8 cellular contexts compared by ENCODE assay signal in genomic region chr1:170664283-170664827, GRCh38. TPM values are rescaled to one million over a fixed set of nuclear protein-coding genes. Genes with fewer than 3 reads are reported as not detected.
DNase-seq lines count a peak whose midpoint lies in the region; ATAC-seq and TF ChIP-seq lines count a peak whose summit lies in the region.

No MANE protein-coding gene starts in this region.

- peaks cover 100% of the 10 kb centered on the region for H3K27me3 ChIP-seq in transverse colon

- H3K4me1 Mint-ChIP-seq in activated T-cell treated with anti-CD3 and anti-CD28 coated beads, Interleukin-2, amount 50 U/mL, for 4 hours (ENCODE audit: low read depth), result peaks cover 21% of the 10 kb centered on the region

- peaks cover 88% of the 10 kb centered on the region for H3K27me3 Mint-ChIP-seq in activated T-cell treated with anti-CD3 and anti-CD28 coated beads, Interleukin-2, amount 50 U/mL, for 4 hours (ENCODE audit: low read depth)

- intact Hi-C loops in lower leg skin (cut with DNase I; ENCODE audit: low total_unique reads) (no loop called here), transverse colon (cut with DNase I; ENCODE audit: low total_unique reads) (no loop called here)

- WGBS in lower leg skin, 2 donors, result 0 to 2% methylated on average over 27 to 42 of the region's 42 CpGs
- WGBS in transverse colon (ENCODE audit: low coverage in 1 of 2), 2 donors, result 4 to 6% methylated on average over 5 to 30 of the region's 42 CpGs

- H3K9me3 ChIP-seq in transverse colon, result no peaks in the 10 kb centered on the region

- ATAC-seq in activated T-cell treated with anti-CD3 and anti-CD28 coated beads, Interleukin-2, amount 50 U/mL, for 4 hours, result peak; percentile 10 to 21
- no peak for ATAC-seq in GM18502 (IDR thresholded peaks at IDR 0.05; ENCODE audit: poor library complexity, unreplicated experiment)

- peaks cover 10 to 51% (median 35%) of the 10 kb centered on the region in 4 donors for H3K4me1 ChIP-seq in transverse colon

- H3K4me3 ChIP-seq in lower leg skin (ENCODE audit: low read depth, poor library complexity, severe bottlenecking), result peak overlapping the region; percentile 65
- peak overlapping the region; percentile 16 to 60 (median 38) for H3K4me3 ChIP-seq in transverse colon

- no peak for TF ChIP-seq POLR2A in lower leg skin (IDR thresholded peaks at IDR 0.05)
- TF ChIP-seq POLR2A in transverse colon (IDR thresholded peaks at IDR 0.05), result no peak

- no peak for TF ChIP-seq EP300 in transverse colon (IDR thresholded peaks at IDR 0.05; ENCODE audit: low read depth)

- in situ Hi-C loops in transverse colon (cut with MboI; ENCODE audit: low pct_ligation_motif_present in 1 of 4, low pct_unique_long_range_greater_than_20kb in 1 of 4, low sequenced_read_pairs in 3 of 4), result no loop called here

- peak overlapping the region; percentile 8 to 60 (median 40) for H3K27ac ChIP-seq in transverse colon

- H3K9me3 Mint-ChIP-seq in activated T-cell treated with anti-CD3 and anti-CD28 coated beads, Interleukin-2, amount 50 U/mL, for 4 hours, result no peaks in the 10 kb centered on the region

- TF ChIP-seq CTCF in lower leg skin (IDR thresholded peaks at IDR 0.05), result no peak
- TF ChIP-seq CTCF in transverse colon (IDR thresholded peaks at IDR 0.05), result no peak

- H3K4me3 Mint-ChIP-seq in activated T-cell treated with anti-CD3 and anti-CD28 coated beads, Interleukin-2, amount 50 U/mL, for 4 hours, result no peak overlapping the region

- H3K36me3 Mint-ChIP-seq in activated T-cell treated with anti-CD3 and anti-CD28 coated beads, Interleukin-2, amount 50 U/mL, for 4 hours (ENCODE audit: insufficient read depth), result no peaks in the 10 kb centered on the region

- H3K36me3 ChIP-seq in transverse colon, result no peaks in the 10 kb centered on the region

- no peak for DNase-seq in activated T-cell treated with anti-CD3 and anti-CD28 coated beads, Interleukin-2, amount 50 U/mL, for 4 hours
- no peak for DNase-seq in activated T-cell treated with anti-CD3 and anti-CD28 coated beads, Interleukin-2, amount 50 U/mL, for 1 hour
- DNase-seq in cerebellum (ENCODE audit: low spot score), result peak; percentile 14
- no peak for DNase-seq in lower leg skin (ENCODE audit: low spot score in 2 of 2)
- peak; percentile 32 for DNase-seq in transverse colon
- no peak for DNase-seq in stimulated activated CD4-positive, alpha-beta T cell treated with anti-CD3 and anti-CD28 coated beads, Interleukin-1b, Interleukin-23, amount 100 ng/mL, for 48 hours
- DNase-seq in effector CD8-positive, alpha-beta T cell (lab: John Stamatoyannopoulos, UW), result no peak

RNA-seq across cellular contexts. Expression of gene PRRX1, which starts 0.4 kb away (rescaled TPM):
- not detected for total RNA-seq in activated T-cell treated with anti-CD3 and anti-CD28 coated beads, Interleukin-2, amount 50 U/mL, for 4 hours
- total RNA-seq in cerebellum (13.3 TPM), lower leg skin (10 to 100 TPM in 3 of 4 donors, 1 to 10 TPM in 1; 7.5 to 32.7 (median 19.8) TPM), transverse colon (1 to 10 TPM in 3 of 4 donors, under 1 TPM in 1; 0.75 to 9.2 (median 2.7) TPM)

Comparison
In these comparisons a context has a peak if more than half of its experiments do, and no peak if none do; other contexts are left out.
1. DNase-seq: peak in cerebellum (single experiment) and transverse colon (single experiment); none in activated T-cell treated with anti-CD3 and anti-CD28 coated beads, Interleukin-2, amount 50 U/mL, for 4 hours (single experiment), activated T-cell treated with anti-CD3 and anti-CD28 coated beads, Interleukin-2, amount 50 U/mL, for 1 hour (single experiment), lower leg skin (0 of 2), stimulated activated CD4-positive, alpha-beta T cell treated with anti-CD3 and anti-CD28 coated beads, Interleukin-1b, Interleukin-23, amount 100 ng/mL, for 48 hours (single experiment) and effector CD8-positive, alpha-beta T cell (single experiment).